ENCODE assay signal across 23 cellular contexts in genomic region chr1:85316324-85316723, GRCh38. TPM values are rescaled to one million over a fixed set of nuclear protein-coding genes. Genes with fewer than 3 reads are reported as not detected.
DNase-seq lines count a peak whose midpoint lies in the region; ATAC-seq and TF ChIP-seq lines count a peak whose summit lies in the region.
"Had no signal": no experiment of that assay in that cellular context is flagged by ENCODE, and none has a peak within 500 bp of the region (broad histone marks: within the 10 kb centered on the region; RNA-seq: fewer than 3 reads in every experiment).

No MANE protein-coding gene starts in this region.

- TF ChIP-seq CTCF in neural cell (IDR thresholded peaks at IDR 0.05; ENCODE audit: poor library complexity, severe bottlenecking), result no peak

- H2AFZ ChIP-seq in neural cell (ENCODE audit: low read depth, low read length), result no peak overlapping the region

- peaks cover 13 to 33% (median 17%) of the 10 kb centered on the region in 3 donors for H3K27me3 Mint-ChIP-seq in immature natural killer cell (ENCODE audit: low read depth in 3 of 3)

- H3K27me3 ChIP-seq in SJSA1 (replicated peaks) (no peaks in the 10 kb centered on the region), neural cell (ENCODE audit: insufficient read depth, low read depth, low read length) (no peaks in the 10 kb centered on the region)
- H3K27me3 ChIP-seq: adrenal gland, foreskin keratinocyte, testis had no signal

- H4K20me1 ChIP-seq in neural cell (ENCODE audit: insufficient read depth), result no peaks in the 10 kb centered on the region

- no peaks in the 10 kb centered on the region for H3K9me3 Mint-ChIP-seq in immature natural killer cell
- H3K9me3 Mint-ChIP-seq: activated CD4-positive, alpha-beta memory T cell treated with anti-CD3 and anti-CD28 coated beads, Interleukin-2, amount 10 ng/mL, durations not matched to agents 7 days and 5 days; natural killer cell; stimulated activated naive B cell treated with anti-CD40 and anti-IgM and Interleukin-4, amounts not matched to agents 10 μg/mL and 1 μg/mL and 100 μg/mL, for 72 hours had no signal

- no peak overlapping the region for H3K4me2 ChIP-seq in neural cell (ENCODE audit: low read length)

- H3K27ac ChIP-seq in SJSA1 (peak overlapping the region; percentile 81; the same call in 1 of the 2 replicates), neural cell (ENCODE audit: low read length) (no peak overlapping the region)
- H3K27ac ChIP-seq: adrenal gland, epithelial cell of prostate, foreskin keratinocyte, testis, VCaP had no signal

- H3F3A ChIP-seq in neural cell (ENCODE audit: insufficient read depth, low read length, poor library complexity, severe bottlenecking), result no peaks in the 10 kb centered on the region

- no peaks in the 10 kb centered on the region for H3K9me2 ChIP-seq in neural cell (ENCODE audit: insufficient read depth, low read length)

- H3K36me3 ChIP-seq in SJSA1 (peaks cover 41% of the 10 kb centered on the region), neural cell (ENCODE audit: insufficient read depth, low read length) (peaks cover 3% of the 10 kb centered on the region)
- H3K36me3 ChIP-seq: adrenal gland had no signal

- H3K4me1 Mint-ChIP-seq in immature natural killer cell, result peaks cover 5 to 9% of the 10 kb centered on the region in 2 donors

- no peak for ATAC-seq in GM18867 (IDR thresholded peaks at IDR 0.05; ENCODE audit: unreplicated experiment)
- ATAC-seq: foreskin keratinocyte; natural killer cell; stimulated activated naive B cell treated with anti-CD40 and anti-IgM and Interleukin-4, amounts not matched to agents 10 μg/mL and 1 μg/mL and 100 μg/mL, for 72 hours had no signal

- H3K4me1 ChIP-seq in SJSA1 (replicated peaks), result peaks cover 76% of the 10 kb centered on the region
- H3K4me1 ChIP-seq: testis had no signal

- no peaks in the 10 kb centered on the region for H3K9me3 ChIP-seq in SJSA1 (replicated peaks)
- no peaks in the 10 kb centered on the region for H3K9me3 ChIP-seq in neural cell (ENCODE audit: low read length)
- H3K9me3 ChIP-seq: adrenal gland, testis had no signal

- H3K4me3 ChIP-seq in SJSA1 (no peak overlapping the region), neural cell (ENCODE audit: low read length) (peak overlapping the region; percentile 4)
- H3K4me3 ChIP-seq: adrenal gland, testis had no signal

- TF ChIP-seq RAD21 in neural cell (conservative IDR thresholded peaks at IDR 0.05), result no peak

- H3K79me2 ChIP-seq in neural cell (replicated peaks; ENCODE audit: insufficient read depth, low read length), result no peaks in the 10 kb centered on the region

- H3K9ac ChIP-seq in neural cell (ENCODE audit: low read length), result no peak overlapping the region

- DNase-seq in NCI-H82 (lab: John Stamatoyannopoulos, UW), result peak; percentile 38
- no peak for DNase-seq in NCI-H82 treated with DMSO at 0.1 percent for 48 hours (lab: John Stamatoyannopoulos, UW; ENCODE audit: unreplicated experiment)
- peak; percentile 96 for DNase-seq in NCI-H1105 treated with DMSO at 0.1 percent for 48 hours (lab: John Stamatoyannopoulos, UW)
- no peak for DNase-seq in SJSA1 (ENCODE audit: low read depth in 1 of 2, low spot score in 2 of 2)
- DNase-seq in foreskin melanocyte, result no peak
- DNase-seq in immature natural killer cell, result no peak
- DNase-seq: activated CD4-positive, alpha-beta memory T cell treated with anti-CD3 and anti-CD28 coated beads, Interleukin-2, amount 10 ng/mL, durations not matched to agents 7 days and 5 days; activated T-cell treated with anti-CD3 and anti-CD28 coated beads for 4 hours; adrenal gland; foreskin keratinocyte; kidney; natural killer cell; NCI-H1694 treated with DMSO at 0.1 percent for 48 hours; NCI-H510A treated with DMSO at 0.1 percent for 48 hours; OCI-M1; posterior cingulate gyrus; stimulated activated CD4-positive, alpha-beta T cell treated with anti-CD3 and anti-CD28 coated beads, Interleukin-1b, Interleukin-23, amount 100 ng/mL, for 48 hours; stimulated activated naive B cell treated with anti-CD40 and anti-IgM and Interleukin-4, amounts not matched to agents 10 μg/mL and 1 μg/mL and 100 μg/mL, for 72 hours; testis had no signal

- TF ChIP-seq EP300 in neural cell (conservative IDR thresholded peaks at IDR 0.05; ENCODE audit: poor library complexity, severe bottlenecking), result no peak

- H3K4me3 Mint-ChIP-seq in immature natural killer cell, result no peak overlapping the region
- H3K4me3 Mint-ChIP-seq: activated CD4-positive, alpha-beta memory T cell treated with anti-CD3 and anti-CD28 coated beads, Interleukin-2, amount 10 ng/mL, durations not matched to agents 7 days and 5 days; natural killer cell; stimulated activated naive B cell treated with anti-CD40 and anti-IgM and Interleukin-4, amounts not matched to agents 10 μg/mL and 1 μg/mL and 100 μg/mL, for 72 hours had no signal

- no peak overlapping the region for H3K27ac Mint-ChIP-seq in immature natural killer cell
- H3K27ac Mint-ChIP-seq: activated CD4-positive, alpha-beta memory T cell treated with anti-CD3 and anti-CD28 coated beads, Interleukin-2, amount 10 ng/mL, durations not matched to agents 7 days and 5 days; natural killer cell; stimulated activated naive B cell treated with anti-CD40 and anti-IgM and Interleukin-4, amounts not matched to agents 10 μg/mL and 1 μg/mL and 100 μg/mL, for 72 hours had no signal

- no peaks in the 10 kb centered on the region for H3K36me3 Mint-ChIP-seq in immature natural killer cell
- H3K36me3 Mint-ChIP-seq: natural killer cell had no signal

TF ChIP-seq in neural cell, 6 proteins besides CTCF, POLR2A, EP300 and RAD21:
- TF ChIP-seq REST (IDR thresholded peaks at IDR 0.05; ENCODE audit: borderline replicate concordance) (no peak), MXI1 (conservative IDR thresholded peaks at IDR 0.05; ENCODE audit: poor library complexity, severe bottlenecking) (no peak), POLR2AphosphoS5 (IDR thresholded peaks at IDR 0.05) (no peak), SMC3 (conservative IDR thresholded peaks at IDR 0.05; ENCODE audit: poor library complexity) (no peak)

RNA-seq across cellular contexts. Expression of gene BCL10, which starts 39.9 kb away (rescaled TPM):
- total RNA-seq in SJSA1 (2014; rRNA removed; shearing (Covaris generic)), result 26.8 and 31.9 TPM in 2 replicates
- 17.3 and 18.9 TPM in 2 replicates for polyA plus RNA-seq in neural cell
- polyA minus RNA-seq in neural cell, result 43.6 and 44.3 TPM in 2 replicates
- polyA plus RNA-seq in immature natural killer cell, result 10 to 100 TPM; 23.0 to 26.0 (median 26.0) TPM

RNA-seq across cellular contexts. Expression of gene C1orf52, which starts 56.9 kb away (rescaled TPM):
- 26.5 and 28.3 TPM in 2 replicates for total RNA-seq in SJSA1 (2014; rRNA removed; shearing (Covaris generic))
- polyA plus RNA-seq in neural cell (94.6 and 103 TPM in 2 replicates), immature natural killer cell (10 to 100 TPM; 13.9 to 29.2 (median 19.9) TPM)
- polyA minus RNA-seq in neural cell, result 45.0 and 45.8 TPM in 2 replicates

Comparison
In these comparisons a context has a peak if more than half of its experiments do, and no peak if none do; other contexts are left out.
1. DNase-seq: peak in NCI-H82 (single experiment) and NCI-H1105 treated with DMSO at 0.1 percent for 48 hours (single experiment); none in NCI-H82 treated with DMSO at 0.1 percent for 48 hours (single experiment), SJSA1 (0 of 2), foreskin melanocyte (single experiment) and immature natural killer cell (0 of 3).